Comparison of ENCODE assay signal across 6 cellular contexts in genomic region chr18:36816096-36816495, GRCh38. TPM values are rescaled to one million over a fixed set of nuclear protein-coding genes. Genes with fewer than 3 reads are reported as not detected.
DNase-seq lines count a peak whose midpoint lies in the region; ATAC-seq, FAIRE-seq and TF ChIP-seq lines count a peak whose summit lies in the region.
"Not testable (repeated sequence)": the region's sequence is repeated elsewhere in the genome, so short reads cannot be mapped to it uniquely, and the experiment has no call there.

No MANE protein-coding gene starts in this region.

- not testable (repeated sequence) for H3K9ac ChIP-seq in mesendoderm (ENCODE audit: low read length)

- peak; percentile 89 for FAIRE-seq in D721Med (lab: Jason Lieb, UNC)
- peak; percentile 87 for FAIRE-seq in bronchial epithelial cell (lab: Jason Lieb, UNC)

- H3K27ac Mint-ChIP-seq in activated T-cell treated with anti-CD3 and anti-CD28 coated beads, Interleukin-2, amount 50 U/mL, for 72 hours = peak overlapping the region; percentile 17
- peak overlapping the region; percentile 17 for H3K27ac Mint-ChIP-seq in stimulated activated effector memory CD8-positive, alpha-beta T cell treated with anti-CD3 and anti-CD28 coated beads, Interleukin-12 subunit alpha, Interleukin-12 subunit beta, amount 100 ng/mL, for 72 hours

- not testable (repeated sequence) for H3K79me2 ChIP-seq in mesendoderm (ENCODE audit: control insufficient read depth, insufficient read depth, low read length)

- not testable (repeated sequence) for H3K9me3 Mint-ChIP-seq in activated T-cell treated with anti-CD3 and anti-CD28 coated beads, Interleukin-2, amount 50 U/mL, for 72 hours; stimulated activated effector memory CD8-positive, alpha-beta T cell treated with anti-CD3 and anti-CD28 coated beads, Interleukin-12 subunit alpha, Interleukin-12 subunit beta, amount 100 ng/mL, for 72 hours

- not testable (repeated sequence) for H3K4me1 ChIP-seq in mesendoderm (ENCODE audit: control insufficient read depth, low read depth, low read length)

- H3K27ac ChIP-seq in mesendoderm (ENCODE audit: low read depth, low read length) = not testable (repeated sequence)

- not testable (repeated sequence) for H2BK5ac ChIP-seq in mesendoderm (ENCODE audit: low read length)

- H3K4ac ChIP-seq in mesendoderm (ENCODE audit: low read depth, low read length) = not testable (repeated sequence)

- not testable (repeated sequence) for DNase-seq in D721Med (ENCODE audit: insufficient read length, low spot score); activated T-cell treated with anti-CD3 and anti-CD28 coated beads, Interleukin-2, amount 50 U/mL, for 72 hours; bronchial epithelial cell (ENCODE audit: low read depth); stimulated activated effector memory CD8-positive, alpha-beta T cell treated with anti-CD3 and anti-CD28 coated beads, Interleukin-12 subunit alpha, Interleukin-12 subunit beta, amount 100 ng/mL, for 72 hours (ENCODE audit: low spot score in 2 of 2)
- peak; percentile 23 for DNase-seq in NCI-H82 (lab: John Stamatoyannopoulos, UW)
- peak; percentile 35 for DNase-seq in mesendoderm

- not testable (repeated sequence) for H3K23ac ChIP-seq in mesendoderm (ENCODE audit: low read length)

- H2AK5ac ChIP-seq in mesendoderm (ENCODE audit: low read length) = not testable (repeated sequence)

- not testable (repeated sequence) for H3K56ac ChIP-seq in mesendoderm (ENCODE audit: low read length)

- H2BK15ac ChIP-seq in mesendoderm (replicated peaks; ENCODE audit: low read depth) = not testable (repeated sequence)

- ATAC-seq in activated T-cell treated with anti-CD3 and anti-CD28 coated beads, Interleukin-2, amount 50 U/mL, for 72 hours (replicated peaks in 1 of 2); stimulated activated effector memory CD8-positive, alpha-beta T cell treated with anti-CD3 and anti-CD28 coated beads, Interleukin-12 subunit alpha, Interleukin-12 subunit beta, amount 100 ng/mL, for 72 hours: not testable (repeated sequence)

- not testable (repeated sequence) for H3K79me1 ChIP-seq in mesendoderm (ENCODE audit: low read length)

- not testable (repeated sequence) for H3K27me3 ChIP-seq in bronchial epithelial cell (ENCODE audit: control insufficient read depth, insufficient read depth, low read length); mesendoderm (ENCODE audit: insufficient read depth, low read length, poor library complexity)

- not testable (repeated sequence) for H3K36me3 Mint-ChIP-seq in activated T-cell treated with anti-CD3 and anti-CD28 coated beads, Interleukin-2, amount 50 U/mL, for 72 hours (ENCODE audit: insufficient read depth in 2 of 2)
- H3K36me3 Mint-ChIP-seq in stimulated activated effector memory CD8-positive, alpha-beta T cell treated with anti-CD3 and anti-CD28 coated beads, Interleukin-12 subunit alpha, Interleukin-12 subunit beta, amount 100 ng/mL, for 72 hours = peaks cover 51% of the 10 kb centered on the region

- not testable (repeated sequence) for H3K18ac ChIP-seq in mesendoderm (ENCODE audit: low read length)

- not testable (repeated sequence) for H4K8ac ChIP-seq in mesendoderm (ENCODE audit: low read depth, low read length)

- not testable (repeated sequence) for H3K4me2 ChIP-seq in mesendoderm (ENCODE audit: low read length)

- H3K27me3 Mint-ChIP-seq in activated T-cell treated with anti-CD3 and anti-CD28 coated beads, Interleukin-2, amount 50 U/mL, for 72 hours (ENCODE audit: low read depth) = not testable (repeated sequence)

- not testable (repeated sequence) for H3K4me1 Mint-ChIP-seq in activated T-cell treated with anti-CD3 and anti-CD28 coated beads, Interleukin-2, amount 50 U/mL, for 72 hours (ENCODE audit: low read depth)
- H3K4me1 Mint-ChIP-seq in stimulated activated effector memory CD8-positive, alpha-beta T cell treated with anti-CD3 and anti-CD28 coated beads, Interleukin-12 subunit alpha, Interleukin-12 subunit beta, amount 100 ng/mL, for 72 hours = peaks cover 17% of the 10 kb centered on the region

- H3K4me3 ChIP-seq in bronchial epithelial cell (ENCODE audit: low read depth, low read length); mesendoderm (ENCODE audit: low read length): not testable (repeated sequence)

- H3K4me3 Mint-ChIP-seq in activated T-cell treated with anti-CD3 and anti-CD28 coated beads, Interleukin-2, amount 50 U/mL, for 72 hours; stimulated activated effector memory CD8-positive, alpha-beta T cell treated with anti-CD3 and anti-CD28 coated beads, Interleukin-12 subunit alpha, Interleukin-12 subunit beta, amount 100 ng/mL, for 72 hours: not testable (repeated sequence)

- H2BK120ac ChIP-seq in mesendoderm (ENCODE audit: low read depth, low read length) = not testable (repeated sequence)

- not testable (repeated sequence) for H4K5ac ChIP-seq in mesendoderm (ENCODE audit: low read length)

- H3K36me3 ChIP-seq in bronchial epithelial cell (ENCODE audit: control insufficient read depth, insufficient read depth, low read length); mesendoderm (ENCODE audit: control insufficient read depth, insufficient read depth, low read length): not testable (repeated sequence)

- TF ChIP-seq CTCF in D721Med (IDR thresholded peaks at IDR 0.05; ENCODE audit: insufficient read depth, missing control alignments); bronchial epithelial cell (IDR thresholded peaks at IDR 0.05; ENCODE audit: insufficient read depth, low read length, severe bottlenecking): not testable (repeated sequence)

RNA-seq across cellular contexts. Expression of gene TPGS2, which starts 12.7 kb away (rescaled TPM):
- total RNA-seq in activated T-cell treated with anti-CD3 and anti-CD28 coated beads, Interleukin-2, amount 50 U/mL, for 72 hours = 10 to 100 TPM; 58.8 to 62.6 TPM
- total RNA-seq in bronchial epithelial cell = 67.1 and 77.1 TPM in 2 replicates
- 155 TPM for polyA plus RNA-seq in mesendoderm (2013, experiment 1 of 2)
- polyA plus RNA-seq in mesendoderm (2013, experiment 2 of 2) = 161 TPM

RNA-seq across cellular contexts. Expression of gene KIAA1328, which starts 12.8 kb away (rescaled TPM):
- total RNA-seq in activated T-cell treated with anti-CD3 and anti-CD28 coated beads, Interleukin-2, amount 50 U/mL, for 72 hours = 1 to 10 TPM; 7.8 to 9.4 TPM
- total RNA-seq in bronchial epithelial cell = 5.4 and 5.8 TPM in 2 replicates
- polyA plus RNA-seq in mesendoderm (2013, experiment 1 of 2) = 2.8 TPM
- polyA plus RNA-seq in mesendoderm (2013, experiment 2 of 2) = 3.1 TPM
